ENCODE assay signal across 8 cellular contexts in genomic region chr3:141402476-141403171, GRCh38. TPM values are rescaled to one million over a fixed set of nuclear protein-coding genes. Genes with fewer than 3 reads are reported as not detected.
DNase-seq lines count a peak whose midpoint lies in the region; ATAC-seq, FAIRE-seq and TF ChIP-seq lines count a peak whose summit lies in the region.

No MANE protein-coding gene starts in this region.

- peak overlapping the region; percentile 77 for H3K4me3 Mint-ChIP-seq in WTC11

- TF ChIP-seq CTCF in DOHH2 (IDR thresholded peaks at IDR 0.05; ENCODE audit: low read depth, low read length, poor library complexity, severe bottlenecking) = no peak
- TF ChIP-seq CTCF in WTC11 (IDR thresholded peaks at IDR 0.05) = no peak
- TF ChIP-seq CTCF in choroid plexus epithelial cell (conservative IDR thresholded peaks at IDR 0.05; ENCODE audit: low read depth, low read length) = peak; percentile 9

- peak overlapping the region; percentile 90 for H3K4me2 ChIP-seq in DOHH2 (ENCODE audit: low read length)

- CTCF ChIA-PET in WTC11 (lab: Charles Lee) = interaction anchor here (0.6 to 1.3 kb wide), 2 partner anchors 10 to 42 kb away, joined by 3 to 4 read pairs; no protein-coding TSS in a partner anchor

- H3K27me3 ChIP-seq in DOHH2 (ENCODE audit: control insufficient read depth, low read length) (no peaks in the 10 kb centered on the region), layer of hippocampus (ENCODE audit: control insufficient read depth, insufficient read depth, low read length) (no peaks in the 10 kb centered on the region)

- FAIRE-seq in HTR-8/SVneo (lab: Jason Lieb, UNC) = no peak

- H3K27me3 Mint-ChIP-seq in WTC11 (ENCODE audit: low read depth) = peaks cover 26% of the 10 kb centered on the region

- H3K4me1 ChIP-seq in DOHH2 (ENCODE audit: control insufficient read depth, low read length) = peaks cover 41% of the 10 kb centered on the region

- no peaks in the 10 kb centered on the region for H3K9me3 ChIP-seq in DOHH2 (ENCODE audit: control insufficient read depth, insufficient read depth, low read length)

- no peaks in the 10 kb centered on the region for H3K79me2 ChIP-seq in DOHH2 (ENCODE audit: control insufficient read depth, low read length)

- H3K4me1 Mint-ChIP-seq in WTC11 = peaks cover 33% of the 10 kb centered on the region

- peaks cover under 1% of the 10 kb centered on the region; the same call in 1 of the 2 replicates for H3K36me3 Mint-ChIP-seq in WTC11

- DNase-seq in HTR-8/SVneo (ENCODE audit: insufficient read length, low spot score) (peak; percentile 46), WTC11 (ENCODE audit: low spot score) (peak; percentile 77), choroid plexus epithelial cell (ENCODE audit: low read depth) (peak; percentile 71), middle frontal gyrus (ENCODE audit: extremely low spot score, low spot score) (no peak)
- peak; percentile 25 to 34 for DNase-seq in stimulated activated CD4-positive, alpha-beta T cell treated with anti-CD3 and anti-CD28 coated beads, Interleukin-2, amount 100 ng/mL, for 48 hours

- POLR2A ChIA-PET in WTC11 (lab: Charles Lee) = no interaction called here

- no peaks in the 10 kb centered on the region for H3F3A ChIP-seq in DOHH2 (ENCODE audit: control insufficient read depth, insufficient read depth)

- ATAC-seq in GM21367 (IDR thresholded peaks at IDR 0.05; ENCODE audit: unreplicated experiment) (peak; percentile 30), WTC11 (peak; percentile 78)

- no peak overlapping the region for H3K27ac ChIP-seq in DOHH2 (ENCODE audit: low read depth, low read length)
- H3K27ac ChIP-seq in layer of hippocampus (ENCODE audit: low read depth, low read length) = peak overlapping the region; percentile 95

- H3K9me3 Mint-ChIP-seq in WTC11 = peaks cover under 1% of the 10 kb centered on the region; the same call in 1 of the 2 replicates

- H3K4me3 ChIP-seq in DOHH2 (ENCODE audit: low read length) (peak overlapping the region; percentile 70), choroid plexus epithelial cell (ENCODE audit: low read depth, low read length) (peak overlapping the region; percentile 71)

- H3K9me2 ChIP-seq in DOHH2 (replicated peaks; ENCODE audit: control insufficient read depth, low read length) = no peaks in the 10 kb centered on the region

- no peaks in the 10 kb centered on the region for H4K20me1 ChIP-seq in DOHH2 (ENCODE audit: control insufficient read depth, insufficient read depth, low read depth, low read length)

- no peak overlapping the region for H3K27ac Mint-ChIP-seq in WTC11

- H3K36me3 ChIP-seq in DOHH2 (ENCODE audit: control insufficient read depth, low read length) = peaks cover 17% of the 10 kb centered on the region; the same call in 1 of the 2 replicates

TF ChIP-seq in WTC11, 78 proteins besides CTCF, POLR2A, EP300 and RAD21:
- TF ChIP-seq SMAD3 (CRISPR knock-in tag; IDR thresholded peaks at IDR 0.05; ENCODE audit: borderline replicate concordance) (no peak), ZNF425 (CRISPR knock-in tag; conservative IDR thresholded peaks at IDR 0.05) (no peak), PRRX2 (CRISPR knock-in tag; IDR thresholded peaks at IDR 0.05) (no peak), E2F1 (CRISPR knock-in tag; IDR thresholded peaks at IDR 0.05) (0 out of 2 replicates have a peak, but pooled peaks have one; percentile 45), IRF2 (CRISPR knock-in tag; IDR thresholded peaks at IDR 0.05; ENCODE audit: borderline replicate concordance, low read depth) (no peak)
- TF ChIP-seq, protein P1, sequence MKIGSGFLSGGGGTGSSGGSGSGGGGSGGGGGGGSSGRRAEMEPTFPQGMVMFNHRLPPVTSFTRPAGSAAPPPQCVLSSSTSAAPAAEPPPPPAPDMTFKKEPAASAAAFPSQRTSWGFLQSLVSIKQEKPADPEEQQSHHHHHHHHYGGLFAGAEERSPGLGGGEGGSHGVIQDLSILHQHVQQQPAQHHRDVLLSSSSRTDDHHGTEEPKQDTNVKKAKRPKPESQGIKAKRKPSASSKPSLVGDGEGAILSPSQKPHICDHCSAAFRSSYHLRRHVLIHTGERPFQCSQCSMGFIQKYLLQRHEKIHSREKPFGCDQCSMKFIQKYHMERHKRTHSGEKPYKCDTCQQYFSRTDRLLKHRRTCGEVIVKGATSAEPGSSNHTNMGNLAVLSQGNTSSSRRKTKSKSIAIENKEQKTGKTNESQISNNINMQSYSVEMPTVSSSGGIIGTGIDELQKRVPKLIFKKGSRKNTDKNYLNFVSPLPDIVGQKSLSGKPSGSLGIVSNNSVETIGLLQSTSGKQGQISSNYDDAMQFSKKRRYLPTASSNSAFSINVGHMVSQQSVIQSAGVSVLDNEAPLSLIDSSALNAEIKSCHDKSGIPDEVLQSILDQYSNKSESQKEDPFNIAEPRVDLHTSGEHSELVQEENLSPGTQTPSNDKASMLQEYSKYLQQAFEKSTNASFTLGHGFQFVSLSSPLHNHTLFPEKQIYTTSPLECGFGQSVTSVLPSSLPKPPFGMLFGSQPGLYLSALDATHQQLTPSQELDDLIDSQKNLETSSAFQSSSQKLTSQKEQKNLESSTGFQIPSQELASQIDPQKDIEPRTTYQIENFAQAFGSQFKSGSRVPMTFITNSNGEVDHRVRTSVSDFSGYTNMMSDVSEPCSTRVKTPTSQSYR (CRISPR knock-in tag; IDR thresholded peaks at IDR 0.05) = no peak

RNA-seq across cellular contexts. Expression of gene ZBTB38, which starts 34.3 kb away (rescaled TPM):
- total RNA-seq in WTC11 (2021) = 10.5 to 12.3 TPM (median 11.6 TPM) in 3 replicates
